Comparison of ENCODE assay signal across 8 cellular contexts in the genomic region with DNA sequence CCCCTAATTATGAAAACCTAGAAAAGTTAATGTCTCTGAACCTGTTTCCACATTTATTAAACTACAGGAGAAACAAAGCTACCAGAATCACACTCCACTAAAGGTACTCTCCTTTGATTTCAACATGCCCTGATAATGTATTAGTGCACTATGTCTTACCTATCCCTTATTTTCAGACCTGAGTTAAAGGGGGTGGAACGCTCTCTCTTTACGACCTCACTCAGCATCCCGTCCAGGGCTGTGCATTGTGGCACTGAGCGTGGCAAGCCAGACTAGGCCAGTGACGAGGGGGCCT. TPM values are rescaled to one million over a fixed set of nuclear protein-coding genes. Genes with fewer than 3 reads are reported as not detected.
DNase-seq lines count a peak whose midpoint lies in the region; ATAC-seq, FAIRE-seq and TF ChIP-seq lines count a peak whose summit lies in the region.

No MANE protein-coding gene starts in this region.

- 3% methylated on average over 5 of the region's 5 CpGs for WGBS in urinary bladder

- ATAC-seq in HG03378 (IDR thresholded peaks at IDR 0.05; ENCODE audit: unreplicated experiment), result peak; percentile 24

- H3K36me3 Mint-ChIP-seq in brain, result peaks cover 19% of the 10 kb centered on the region

- FAIRE-seq in GM12891 (lab: Jason Lieb, UNC) (peak; percentile 82), D721Med (lab: Jason Lieb, UNC) (no peak)

- H3K9me3 Mint-ChIP-seq in brain, result no peaks in the 10 kb centered on the region

- TF ChIP-seq POLR2A in GM12891 (IDR thresholded peaks at IDR 0.05; ENCODE audit: low read depth, low read length), result no peak

- H3K36me3 ChIP-seq in urinary bladder (ENCODE audit: insufficient read depth), result no peaks in the 10 kb centered on the region

- H3K27ac ChIP-seq in urinary bladder (ENCODE audit: low read depth), result peak overlapping the region; percentile 90

- peak overlapping the region; percentile 91 to 99 (median 96) for H3K27ac Mint-ChIP-seq in brain

- no peaks in the 10 kb centered on the region for H3K4me1 ChIP-seq in urinary bladder (ENCODE audit: insufficient read depth)

- peak overlapping the region; percentile 87 to 98 (median 94) for H3K4me3 Mint-ChIP-seq in brain

- no peak for TF ChIP-seq CTCF in brain (conservative IDR thresholded peaks at IDR 0.05)
- no peak for TF ChIP-seq CTCF in D721Med (IDR thresholded peaks at IDR 0.05; ENCODE audit: insufficient read depth, missing control alignments)

- peaks cover 35% of the 10 kb centered on the region for H3K4me1 Mint-ChIP-seq in brain

- DNase-seq in GM12891 (ENCODE audit: insufficient read length, low spot score), result no peak
- peak; percentile 50 for DNase-seq in medulla oblongata (ENCODE audit: extremely low spot score)
- no peak for DNase-seq in EL
- no peak for DNase-seq in SHP77 treated with DMSO at 0.1 percent for 48 hours (lab: John Stamatoyannopoulos, UW)
- no peak for DNase-seq in D721Med (ENCODE audit: insufficient read length, low spot score)

- H3K4me3 ChIP-seq in urinary bladder (ENCODE audit: low read depth, low read length), result peak overlapping the region; percentile 84

- peaks cover 12% of the 10 kb centered on the region for H3K27me3 Mint-ChIP-seq in brain

TF ChIP-seq in GM12891, 5 proteins besides CTCF, POLR2A, EP300 and RAD21:
- TF ChIP-seq PAX5 (IDR thresholded peaks at IDR 0.05; ENCODE audit: insufficient read depth, low read length, severe bottlenecking) (no peak), POU2F2 (IDR thresholded peaks at IDR 0.05; ENCODE audit: low read depth, low read length) (no peak), SPI1 (IDR thresholded peaks at IDR 0.05; ENCODE audit: low read depth, low read length) (no peak), TAF1 (IDR thresholded peaks at IDR 0.05; ENCODE audit: low read depth, low read length) (no peak), POLR2AphosphoS5 (IDR thresholded peaks at IDR 0.05; ENCODE audit: low read depth, low read length) (no peak)

RNA-seq across cellular contexts. Expression of a gene that starts 0.7 kb away (rescaled TPM):
- 47.3 TPM for polyA plus RNA-seq in GM12891 (2012; ENCODE audit: low read depth, missing spikeins)
- polyA plus RNA-seq in brain (ENCODE audit: insufficient read depth, low read depth, low replicate concordance) (53.0 TPM), urinary bladder (78.9 TPM)
- 4.1 TPM for total RNA-seq in urinary bladder

RNA-seq across cellular contexts. Expression of a gene that starts 11.3 kb away (rescaled TPM):
- polyA plus RNA-seq in GM12891 (2012; ENCODE audit: low read depth, missing spikeins), result 19.9 TPM
- polyA plus RNA-seq in brain (ENCODE audit: insufficient read depth, low read depth, low replicate concordance) (30.6 TPM), urinary bladder (73.5 TPM)
- total RNA-seq in urinary bladder, result 11.8 TPM

RNA-seq across cellular contexts. Expression of a gene that starts 53.2 kb away (rescaled TPM):
- polyA plus RNA-seq in GM12891 (2012; ENCODE audit: low read depth, missing spikeins), result 2.6 TPM
- polyA plus RNA-seq in brain (ENCODE audit: insufficient read depth, low read depth, low replicate concordance) (18.0 TPM), urinary bladder (10.6 TPM)
- total RNA-seq in urinary bladder, result 12.4 TPM
